In genomic region chrX:39960219-39960618, GRCh38 we compare ENCODE assay signal across 24 cellular contexts.
"Had no signal": no experiment of that assay in that cellular context is flagged by ENCODE, and none has a peak within 500 bp of the region (broad histone marks: within the 10 kb centered on the region; RNA-seq: fewer than 3 reads in every experiment).

No MANE protein-coding gene starts in this region.

- H3K27ac Mint-ChIP-seq: naive thymus-derived CD8-positive, alpha-beta T cell; neural progenitor cell; stimulated activated effector memory CD8-positive, alpha-beta T cell treated with anti-CD3 and anti-CD28 coated beads, Interleukin-12 subunit alpha, Interleukin-12 subunit beta, amount 100 ng/mL, for 72 hours; stimulated activated naive CD8-positive, alpha-beta T cell treated with anti-CD3 and anti-CD28 coated beads, Interleukin-15, Interleukin-2, amounts not matched to agents 100 ng/mL and 50 ng/mL, for 24 hours; type B pancreatic cell had no signal

- H3K4me1 ChIP-seq: lower lobe of right lung, parathyroid adenoma, psoas muscle, sigmoid colon, tibial nerve, uterus had no signal

- H3K27me3 ChIP-seq: hepatocyte, neural progenitor cell, neutrophil, sigmoid colon, spleen, tibial nerve, uterus had no signal

- H3K36me3 Mint-ChIP-seq: naive thymus-derived CD8-positive, alpha-beta T cell; neural progenitor cell; stimulated activated effector memory CD8-positive, alpha-beta T cell treated with anti-CD3 and anti-CD28 coated beads, Interleukin-12 subunit alpha, Interleukin-12 subunit beta, amount 100 ng/mL, for 72 hours; type B pancreatic cell had no signal

- H3K79me2 ChIP-seq: hepatocyte, parathyroid adenoma had no signal

- DNase-seq: heart right ventricle; islet precursor cell; lower lobe of right lung; mammary epithelial cell; mesenchymal stem cell; naive thymus-derived CD8-positive, alpha-beta T cell; occipital lobe; psoas muscle; sigmoid colon; small intestine; spleen; stimulated activated CD4-positive, alpha-beta T cell treated with anti-CD3 and anti-CD28 coated beads, Interleukin-4, amount 100 ng/mL, for 24 hours; stimulated activated naive CD4-positive, alpha-beta T cell; substantia nigra had no signal

- H3K4me2 ChIP-seq: hepatocyte, neural progenitor cell had no signal

- H3K27me3 Mint-ChIP-seq: naive thymus-derived CD8-positive, alpha-beta T cell; stimulated activated naive CD8-positive, alpha-beta T cell treated with anti-CD3 and anti-CD28 coated beads, Interleukin-15, Interleukin-2, amounts not matched to agents 100 ng/mL and 50 ng/mL, for 24 hours; type B pancreatic cell had no signal

- H2AFZ ChIP-seq: hepatocyte, neural progenitor cell, parathyroid adenoma had no signal

- H3K9me3 ChIP-seq: lower lobe of right lung, neutrophil, psoas muscle, sigmoid colon, tibial nerve, uterus had no signal

- H3K4me3 Mint-ChIP-seq: naive thymus-derived CD8-positive, alpha-beta T cell; nephron; neural progenitor cell; stimulated activated effector memory CD8-positive, alpha-beta T cell treated with anti-CD3 and anti-CD28 coated beads, Interleukin-12 subunit alpha, Interleukin-12 subunit beta, amount 100 ng/mL, for 72 hours; stimulated activated naive CD8-positive, alpha-beta T cell treated with anti-CD3 and anti-CD28 coated beads, Interleukin-15, Interleukin-2, amounts not matched to agents 100 ng/mL and 50 ng/mL, for 24 hours; type B pancreatic cell had no signal

- H3K9ac ChIP-seq: neural progenitor cell, parathyroid adenoma had no signal

- ATAC-seq: heart right ventricle; lower lobe of right lung; naive thymus-derived CD8-positive, alpha-beta T cell; psoas muscle; stimulated activated effector memory CD8-positive, alpha-beta T cell treated with anti-CD3 and anti-CD28 coated beads, Interleukin-12 subunit alpha, Interleukin-12 subunit beta, amount 100 ng/mL, for 72 hours had no signal

- H3K9me3 Mint-ChIP-seq: stimulated activated effector memory CD8-positive, alpha-beta T cell treated with anti-CD3 and anti-CD28 coated beads, Interleukin-12 subunit alpha, Interleukin-12 subunit beta, amount 100 ng/mL, for 72 hours; stimulated activated naive CD8-positive, alpha-beta T cell treated with anti-CD3 and anti-CD28 coated beads, Interleukin-15, Interleukin-2, amounts not matched to agents 100 ng/mL and 50 ng/mL, for 24 hours had no signal

- H3K36me3 ChIP-seq: heart right ventricle, lower lobe of right lung, neural progenitor cell, neutrophil, sigmoid colon, spleen, tibial nerve, uterus had no signal

- FAIRE-seq: small intestine had no signal

- H3K4me3 ChIP-seq: heart right ventricle, hepatocyte, lower lobe of right lung, neural progenitor cell, psoas muscle, sigmoid colon, spleen, tibial nerve, uterus had no signal

- H3K27ac ChIP-seq: heart right ventricle, hepatocyte, lower lobe of right lung, neural progenitor cell, neutrophil, parathyroid adenoma, psoas muscle, sigmoid colon, spleen, tibial nerve had no signal
